In genomic region chr5:1445895-1446601, GRCh38 we compare ENCODE assay signal across 17 cellular contexts. TPM values are rescaled to one million over a fixed set of nuclear protein-coding genes. Genes with fewer than 3 reads are reported as not detected.
DNase-seq lines count a peak whose midpoint lies in the region; ATAC-seq, FAIRE-seq and TF ChIP-seq lines count a peak whose summit lies in the region.
"Had no signal": no experiment of that assay in that cellular context is flagged by ENCODE, and none has a peak within 500 bp of the region (broad histone marks: within the 10 kb centered on the region; RNA-seq: fewer than 3 reads in every experiment).

No MANE protein-coding gene starts in this region.

- no peak for TF ChIP-seq CTCF in endothelial cell of umbilical vein (IDR thresholded peaks at IDR 0.05; ENCODE audit: extremely low read depth in 1 of 2, insufficient read depth in 1 of 2, low read depth in 1 of 2, low read length in 2 of 2)
- no peak for TF ChIP-seq CTCF in neural progenitor cell (IDR thresholded peaks at IDR 0.05)

- TF ChIP-seq POLR2A in endothelial cell of umbilical vein (IDR thresholded peaks at IDR 0.05; ENCODE audit: low read depth, low read length), result no peak

- no peaks in the 10 kb centered on the region for H3K9me1 ChIP-seq in endothelial cell of umbilical vein (replicated peaks; ENCODE audit: control insufficient read depth, extremely low read depth, insufficient read depth, low read length)

- POLR2A ChIA-PET in endothelial cell of umbilical vein (lab: Charles Lee), result no interaction called here
- POLR2A ChIA-PET in activated CD4-positive, alpha-beta T cell treated with anti-CD3 and anti-CD28 coated beads, Interleukin-2, amount 10 ng/mL, durations not matched to agents 7 days and 5 days (lab: Charles Lee), result no interaction called here

- H3K27ac ChIP-seq in HUES6 (ENCODE audit: low read depth, low read length) (no peak overlapping the region), endothelial cell of umbilical vein (ENCODE audit: insufficient read depth, low read depth, low read length) (no peak overlapping the region), neural progenitor cell (no peak overlapping the region)
- H3K27ac ChIP-seq: adrenal gland had no signal

- H3K27me3 Mint-ChIP-seq in neural progenitor cell (ENCODE audit: insufficient read depth, low read depth), result peaks cover 57% of the 10 kb centered on the region
- H3K27me3 Mint-ChIP-seq in activated CD4-positive, alpha-beta T cell treated with anti-CD3 and anti-CD28 coated beads, Interleukin-2, amount 10 ng/mL, durations not matched to agents 7 days and 5 days, result peaks cover 43% of the 10 kb centered on the region

- H3K9me3 ChIP-seq in HUES6 (ENCODE audit: control insufficient read depth, insufficient read depth, low read depth, low read length), result 0 out of 2 replicates have a peak, but pooled peaks cover under 1% of the 10 kb centered on the region
- no peaks in the 10 kb centered on the region for H3K9me3 ChIP-seq in endothelial cell of umbilical vein (replicated peaks; ENCODE audit: control insufficient read depth, insufficient read depth, low read length)
- no peaks in the 10 kb centered on the region for H3K9me3 ChIP-seq in neural progenitor cell (ENCODE audit: low read depth)
- H3K9me3 ChIP-seq: adrenal gland had no signal

- FAIRE-seq in endothelial cell of umbilical vein (lab: Jason Lieb, UNC), result no peak
- FAIRE-seq: colon, GM18507, HTR-8/SVneo had no signal

- ATAC-seq in GM19023 (IDR thresholded peaks at IDR 0.05; ENCODE audit: unreplicated experiment), result no peak
- ATAC-seq in HG03135 (IDR thresholded peaks at IDR 0.05; ENCODE audit: unreplicated experiment), result no peak
- ATAC-seq: activated CD4-positive, alpha-beta T cell treated with anti-CD3 and anti-CD28 coated beads for 36 hours had no signal

- intact Hi-C loops in endothelial cell of umbilical vein (cut with micrococcal nuclease), result no loop called here

- H2AFZ ChIP-seq in endothelial cell of umbilical vein (ENCODE audit: low read depth, low read length), result no peak overlapping the region
- H2AFZ ChIP-seq in neural progenitor cell (replicated peaks), result peak overlapping the region; percentile 93

- CTCF ChIA-PET in endothelial cell of umbilical vein (lab: Charles Lee), result no interaction called here
- CTCF ChIA-PET in activated CD4-positive, alpha-beta T cell treated with anti-CD3 and anti-CD28 coated beads, Interleukin-2, amount 10 ng/mL, durations not matched to agents 7 days and 5 days (lab: Charles Lee), result no interaction called here

- peaks cover 96% of the 10 kb centered on the region for H3K27me3 ChIP-seq in HUES6 (ENCODE audit: control insufficient read depth, insufficient read depth, low read length)
- H3K27me3 ChIP-seq in endothelial cell of umbilical vein (ENCODE audit: control insufficient read depth in 2 of 2, insufficient read depth in 2 of 2, low read length in 2 of 2), result peaks cover 38 to 44% of the 10 kb centered on the region in 2 experiments
- H3K27me3 ChIP-seq in neural progenitor cell, result peaks cover 100% of the 10 kb centered on the region

- H3K36me3 ChIP-seq in HUES6 (ENCODE audit: control insufficient read depth, insufficient read depth, low read length) (no peaks in the 10 kb centered on the region), endothelial cell of umbilical vein (ENCODE audit: control insufficient read depth in 2 of 2, extremely low read depth in 1 of 2, insufficient read depth in 2 of 2, low read length in 2 of 2) (no peaks in the 10 kb centered on the region), neural progenitor cell (no peaks in the 10 kb centered on the region)
- H3K36me3 ChIP-seq: adrenal gland had no signal

- no peak overlapping the region for H3K4me2 ChIP-seq in endothelial cell of umbilical vein (ENCODE audit: insufficient read depth, low read length)
- peak overlapping the region; percentile 91 for H3K4me2 ChIP-seq in neural progenitor cell

- H3K36me3 Mint-ChIP-seq in neural progenitor cell, result no peaks in the 10 kb centered on the region
- H3K36me3 Mint-ChIP-seq in activated CD4-positive, alpha-beta T cell treated with anti-CD3 and anti-CD28 coated beads, Interleukin-2, amount 10 ng/mL, durations not matched to agents 7 days and 5 days (ENCODE audit: low read depth), result no peaks in the 10 kb centered on the region

- H3F3A ChIP-seq in neural progenitor cell (ENCODE audit: low read depth), result no peaks in the 10 kb centered on the region

- no peak overlapping the region for H3K27ac Mint-ChIP-seq in neural progenitor cell
- H3K27ac Mint-ChIP-seq in activated CD4-positive, alpha-beta T cell treated with anti-CD3 and anti-CD28 coated beads, Interleukin-2, amount 10 ng/mL, durations not matched to agents 7 days and 5 days, result no peak overlapping the region
- H3K27ac Mint-ChIP-seq: activated CD4-positive, alpha-beta T cell treated with anti-CD3 and anti-CD28 coated beads for 36 hours had no signal

- H3K79me2 ChIP-seq in endothelial cell of umbilical vein (ENCODE audit: control insufficient read depth, insufficient read depth, low read length) (no peaks in the 10 kb centered on the region), neural progenitor cell (ENCODE audit: low read depth) (no peaks in the 10 kb centered on the region)

- peaks cover 2% of the 10 kb centered on the region for H3K9me3 Mint-ChIP-seq in neural progenitor cell
- no peaks in the 10 kb centered on the region for H3K9me3 Mint-ChIP-seq in activated CD4-positive, alpha-beta T cell treated with anti-CD3 and anti-CD28 coated beads, Interleukin-2, amount 10 ng/mL, durations not matched to agents 7 days and 5 days

- peaks cover 6% of the 10 kb centered on the region for H3K4me1 Mint-ChIP-seq in neural progenitor cell
- peaks cover 16% of the 10 kb centered on the region for H3K4me1 Mint-ChIP-seq in activated CD4-positive, alpha-beta T cell treated with anti-CD3 and anti-CD28 coated beads, Interleukin-2, amount 10 ng/mL, durations not matched to agents 7 days and 5 days

- BruUV-seq in endothelial cell of umbilical vein (replicated peaks; lab: Mats Ljungman, UMichigan), result no TSS peak

- dilution Hi-C loops in endothelial cell of umbilical vein (cut with MboI; ENCODE audit: extremely low pct_ligation_motif_present, low sequenced_read_pairs), result no loop called here

- DNase-seq in AG20443 (ENCODE audit: low spot score) (peak; percentile 47), endothelial cell of umbilical vein (ENCODE audit: low read depth, low spot score) (no peak), neural progenitor cell (ENCODE audit: low spot score) (peak; percentile 49), middle frontal gyrus (ENCODE audit: extremely low spot score, low spot score) (no peak)
- no peak for DNase-seq in activated CD4-positive, alpha-beta T cell treated with anti-CD3 and anti-CD28 coated beads, Interleukin-2, amount 10 ng/mL, durations not matched to agents 7 days and 5 days
- DNase-seq: Calu3, NCI-H2081 treated with DMSO at 0.1 percent for 48 hours, T-helper 2 cell had no signal

- H3K4me3 Mint-ChIP-seq in neural progenitor cell, result no peak overlapping the region
- no peak overlapping the region for H3K4me3 Mint-ChIP-seq in activated CD4-positive, alpha-beta T cell treated with anti-CD3 and anti-CD28 coated beads, Interleukin-2, amount 10 ng/mL, durations not matched to agents 7 days and 5 days
- H3K4me3 Mint-ChIP-seq: activated CD4-positive, alpha-beta T cell treated with anti-CD3 and anti-CD28 coated beads for 36 hours had no signal

- no peak overlapping the region for H3K9ac ChIP-seq in HUES6 (ENCODE audit: low read length)
- H3K9ac ChIP-seq in endothelial cell of umbilical vein (replicated peaks; ENCODE audit: extremely low read depth, insufficient read depth, low read length), result no peak overlapping the region
- H3K9ac ChIP-seq in neural progenitor cell, result no peak overlapping the region

- peak overlapping the region; percentile 65 for H3K4me3 ChIP-seq in HUES6 (ENCODE audit: low read depth, low read length)
- H3K4me3 ChIP-seq in endothelial cell of umbilical vein (replicated peaks in 1 of 3; ENCODE audit: insufficient read depth in 1 of 3, low read depth in 1 of 3, low read length in 3 of 3), result no peak overlapping the region
- H3K4me3 ChIP-seq in neural progenitor cell, result peak overlapping the region; percentile 52

- H3K4me1 ChIP-seq in HUES6 (ENCODE audit: control insufficient read depth, insufficient read depth, low read length) (0 out of 2 replicates have a peak, but pooled peaks cover 8% of the 10 kb centered on the region), endothelial cell of umbilical vein (ENCODE audit: control insufficient read depth, extremely low read depth, insufficient read depth, low read length) (no peaks in the 10 kb centered on the region), neural progenitor cell (peaks cover 8% of the 10 kb centered on the region)
- H3K4me1 ChIP-seq: adrenal gland had no signal

- no peaks in the 10 kb centered on the region for H4K20me1 ChIP-seq in endothelial cell of umbilical vein (replicated peaks; ENCODE audit: control insufficient read depth, extremely low read depth, insufficient read depth, low read length)
- peaks cover 28% of the 10 kb centered on the region for H4K20me1 ChIP-seq in neural progenitor cell (ENCODE audit: low read depth)

TF ChIP-seq in endothelial cell of umbilical vein, 7 proteins besides CTCF, POLR2A, EP300 and RAD21:
- TF ChIP-seq JUN (IDR thresholded peaks at IDR 0.05; ENCODE audit: borderline replicate concordance, insufficient read depth, insufficient read length, low read depth) (no peak), FOS (IDR thresholded peaks at IDR 0.05; ENCODE audit: borderline replicate concordance, insufficient read depth, low read length) (no peak), EZH2 (IDR thresholded peaks at IDR 0.05; ENCODE audit: borderline replicate concordance, low read depth, low read length, severe bottlenecking) (peak; percentile 80), GATA2 (IDR thresholded peaks at IDR 0.05; ENCODE audit: insufficient read depth, insufficient read length, low read depth, low read length) (no peak)
- TF ChIP-seq, protein P1, sequence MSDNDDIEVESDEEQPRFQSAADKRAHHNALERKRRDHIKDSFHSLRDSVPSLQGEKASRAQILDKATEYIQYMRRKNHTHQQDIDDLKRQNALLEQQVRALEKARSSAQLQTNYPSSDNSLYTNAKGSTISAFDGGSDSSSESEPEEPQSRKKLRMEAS (IDR thresholded peaks at IDR 0.05; ENCODE audit: insufficient read depth, insufficient read length), result no peak

RNA-seq across cellular contexts. Expression of gene SLC6A3, which starts 0.8 kb away (rescaled TPM):
- total RNA-seq in endothelial cell of umbilical vein (not detected in 2 replicates), neural progenitor cell (ENCODE audit: low replicate concordance) (0.19 and 0.32 TPM in 2 replicates)
- polyA plus RNA-seq in endothelial cell of umbilical vein, result not detected in 2 replicates
- not detected in 2 replicates for polyA plus RNA-seq in endothelial cell of umbilical vein (2011; cell fraction: cytosol; rRNA removed)
- not detected in 2 replicates for polyA plus RNA-seq in endothelial cell of umbilical vein (2011; cell fraction: nucleus; rRNA removed)
- polyA plus RNA-seq in endothelial cell of umbilical vein (2012), result not detected in 2 replicates
- polyA minus RNA-seq in endothelial cell of umbilical vein, result not detected in 2 replicates
- not detected for polyA minus RNA-seq in endothelial cell of umbilical vein (2011; cell fraction: cytosol; rRNA and poly(A)+ RNA removed)
- polyA minus RNA-seq in endothelial cell of umbilical vein (2011; cell fraction: nucleus; rRNA and poly(A)+ RNA removed), result not detected in 2 replicates
- under 1 TPM in 1 of 2 experiments, not detected in 1; 0.08 TPM for total RNA-seq in activated CD4-positive, alpha-beta T cell treated with anti-CD3 and anti-CD28 coated beads, Interleukin-2, amount 10 ng/mL, durations not matched to agents 7 days and 5 days
- total RNA-seq: activated CD4-positive, alpha-beta T cell treated with anti-CD3 and anti-CD28 coated beads for 36 hours; adrenal gland; Calu3; left lobe of liver had no signal

Comparison
In these comparisons a context has a peak if more than half of its experiments do, and no peak if none do; other contexts are left out.
1. DNase-seq: peak in AG20443 (single experiment) and neural progenitor cell (single experiment); none in endothelial cell of umbilical vein (single experiment), middle frontal gyrus (single experiment) and activated CD4-positive, alpha-beta T cell treated with anti-CD3 and anti-CD28 coated beads, Interleukin-2, amount 10 ng/mL, durations not matched to agents 7 days and 5 days (single experiment).
2. H3K4me3 ChIP-seq: peak in HUES6 (single experiment) and neural progenitor cell (single experiment); none in endothelial cell of umbilical vein (0 of 3).